ENCODE assay signal across 1 cellular context in genomic region chr13:30744056-30744684, GRCh38.
TF ChIP-seq lines count a peak whose summit lies in the region.

No MANE protein-coding gene starts in this region.

TF ChIP-seq in GM12878, 131 proteins besides CTCF, POLR2A, EP300 and RAD21 (continued from another document and continues in another):
- TF ChIP-seq ZNF592 (IDR thresholded peaks at IDR 0.05), result 0 out of 2 replicates have a peak, but pooled peaks have one; percentile 42
- no peak for TF ChIP-seq KDM1A (IDR thresholded peaks at IDR 0.05; ENCODE audit: borderline replicate concordance)
- TF ChIP-seq JUND (IDR thresholded peaks at IDR 0.05; ENCODE audit: low read depth, low read length), result peak; percentile 88
- peak; percentile 97 for TF ChIP-seq ATF2 (IDR thresholded peaks at IDR 0.05; ENCODE audit: low read length)
- TF ChIP-seq IRF5 (IDR thresholded peaks at IDR 0.05; ENCODE audit: borderline replicate concordance), result no peak
- TF ChIP-seq SP1 (IDR thresholded peaks at IDR 0.05; ENCODE audit: low read depth, low read length), result peak; percentile 76
- TF ChIP-seq ZNF207 (IDR thresholded peaks at IDR 0.05; ENCODE audit: borderline replicate concordance), result no peak; the same call in 1 of the 2 replicates
- TF ChIP-seq BCL11A (IDR thresholded peaks at IDR 0.05; ENCODE audit: low read depth, low read length), result peak; percentile 95
- peak; percentile 99 for TF ChIP-seq PAX5 (IDR thresholded peaks at IDR 0.05; ENCODE audit: borderline replicate concordance, low read depth, low read length)
- peak; percentile 65 for TF ChIP-seq ZNF687 (IDR thresholded peaks at IDR 0.05)
- TF ChIP-seq SMAD5 (IDR thresholded peaks at IDR 0.05; ENCODE audit: low read depth), result no peak
- peak; percentile 86 for TF ChIP-seq MEF2B (IDR thresholded peaks at IDR 0.05; ENCODE audit: partially characterized antibody, poor library complexity, severe bottlenecking)
- TF ChIP-seq YY1 (IDR thresholded peaks at IDR 0.05; ENCODE audit: low read depth, low read length), result peak; percentile 29; the same call in 1 of the 2 replicates
- peak; percentile 78 for TF ChIP-seq ZSCAN29 (IDR thresholded peaks at IDR 0.05)
- TF ChIP-seq HDAC6 (IDR thresholded peaks at IDR 0.05; ENCODE audit: unreplicated experiment), result no peak
- no peak for TF ChIP-seq KAT2A (conservative IDR thresholded peaks at IDR 0.05; ENCODE audit: control insufficient read depth, low read depth, low read length)
- TF ChIP-seq HCFC1 (IDR thresholded peaks at IDR 0.05; ENCODE audit: low read length), result 0 out of 2 replicates have a peak, but pooled peaks have one; percentile 18
- TF ChIP-seq RELA (IDR thresholded peaks at IDR 0.05; ENCODE audit: borderline replicate concordance, partially characterized antibody), result no peak
- peak; percentile 53; the same call in 1 of the 2 replicates for TF ChIP-seq RAD51 (IDR thresholded peaks at IDR 0.05)
- no peak for TF ChIP-seq ZBTB4 (CRISPR knock-in tag; IDR thresholded peaks at IDR 0.05)
- TF ChIP-seq CREB1 (IDR thresholded peaks at IDR 0.05; ENCODE audit: low read depth), result peak; percentile 88
- peak; percentile 89 for TF ChIP-seq SMARCA5 (IDR thresholded peaks at IDR 0.05)
- TF ChIP-seq SIN3A (IDR thresholded peaks at IDR 0.05; ENCODE audit: low read depth, low read length), result no peak
- TF ChIP-seq RUNX3 (IDR thresholded peaks at IDR 0.05; ENCODE audit: low read length), result peak; percentile 98
- no peak for TF ChIP-seq USF2 (IDR thresholded peaks at IDR 0.05; ENCODE audit: borderline replicate concordance, low read depth, low read length)
- TF ChIP-seq NR2C1 (IDR thresholded peaks at IDR 0.05), result no peak
- no peak for TF ChIP-seq NKRF (conservative IDR thresholded peaks at IDR 0.05)
- no peak for TF ChIP-seq POLR2AphosphoS5 (IDR thresholded peaks at IDR 0.05; ENCODE audit: low read length)
- TF ChIP-seq MXI1 (IDR thresholded peaks at IDR 0.05; ENCODE audit: low read depth, low read length), result no peak; the same call in 1 of the 2 replicates
- TF ChIP-seq ZBED1 (IDR thresholded peaks at IDR 0.05; ENCODE audit: borderline replicate concordance), result peak; percentile 73; the same call in 1 of the 2 replicates
- TF ChIP-seq ZBTB33 (IDR thresholded peaks at IDR 0.05), result no peak
- TF ChIP-seq PBX3 (IDR thresholded peaks at IDR 0.05; ENCODE audit: insufficient replicate concordance, low read depth, low read length), result peak; percentile 46
